26 cellular contexts compared by ENCODE assay signal in genomic region chr3:197343111-197343510, GRCh38.
"Had no signal": no experiment of that assay in that cellular context is flagged by ENCODE, and none has a peak within 500 bp of the region (broad histone marks: within the 10 kb centered on the region; RNA-seq: fewer than 3 reads in every experiment).

No MANE protein-coding gene starts in this region.

- H3K27ac ChIP-seq: colonic mucosa, esophagus muscularis mucosa, foreskin keratinocyte, gastroesophageal sphincter, heart left ventricle, hepatocyte, left lung, lower lobe of right lung had no signal

- H3K4me3 Mint-ChIP-seq: dendritic cell treated with granulocyte-macrophage colony-stimulating factor and Interleukin-4, amounts not matched to agents 40 ng/mL and 50 ng/mL, for 4 days; effector memory CD8-positive, alpha-beta T cell; immature natural killer cell; memory B cell; mesothelial cell of epicardium had no signal

- H3K9me3 Mint-ChIP-seq: dendritic cell treated with granulocyte-macrophage colony-stimulating factor and Interleukin-4, amounts not matched to agents 40 ng/mL and 50 ng/mL, for 4 days; effector memory CD8-positive, alpha-beta T cell; immature natural killer cell; memory B cell; mesothelial cell of epicardium had no signal

- ATAC-seq: effector memory CD8-positive, alpha-beta T cell; foreskin keratinocyte; gastroesophageal sphincter; left colon; left lung; lower lobe of right lung; mucosa of descending colon had no signal

- H3K79me2 ChIP-seq: hepatocyte had no signal

- H3K27ac Mint-ChIP-seq: dendritic cell treated with granulocyte-macrophage colony-stimulating factor and Interleukin-4, amounts not matched to agents 40 ng/mL and 50 ng/mL, for 4 days; effector memory CD8-positive, alpha-beta T cell; immature natural killer cell; memory B cell; mesothelial cell of epicardium had no signal

- H3K27me3 ChIP-seq: colonic mucosa, esophagus muscularis mucosa, foreskin keratinocyte, gastroesophageal sphincter, heart left ventricle, hepatocyte, left lung had no signal

- H3K4me2 ChIP-seq: hepatocyte had no signal

- H3K36me3 Mint-ChIP-seq: immature natural killer cell, memory B cell, mesothelial cell of epicardium had no signal

- H3K27me3 Mint-ChIP-seq: memory B cell had no signal

- DNase-seq: cerebellar nuclear complex; colonic mucosa; cortex of kidney; effector CD8-positive, alpha-beta T cell; effector memory CD8-positive, alpha-beta T cell; foreskin keratinocyte; heart left ventricle; hypothalamus; immature natural killer cell; islet precursor cell; kidney; kidney glomerular epithelial cell; left colon; left lung; left ventricle myocardium superior; lower lobe of right lung; mesendoderm; mucosa of descending colon had no signal

- FAIRE-seq: endothelial cell of umbilical vein, frontal cortex, kidney had no signal

- H3K36me3 ChIP-seq: colonic mucosa, esophagus muscularis mucosa, gastroesophageal sphincter, heart left ventricle, left lung, lower lobe of right lung had no signal

- H3K4me1 ChIP-seq: colonic mucosa, foreskin keratinocyte, gastroesophageal sphincter, left lung, lower lobe of right lung had no signal

- H3K4me1 Mint-ChIP-seq: memory B cell had no signal

- H3K4me3 ChIP-seq: colonic mucosa, esophagus muscularis mucosa, gastroesophageal sphincter, heart left ventricle, hepatocyte, left lung, lower lobe of right lung, mucosa of descending colon had no signal

- H3K9me3 ChIP-seq: colonic mucosa, esophagus muscularis mucosa, gastroesophageal sphincter, heart left ventricle, left lung, lower lobe of right lung, mucosa of descending colon had no signal

- H2AFZ ChIP-seq: hepatocyte had no signal
